In genomic region chr14:76761849-76762616, GRCh38 we compare ENCODE assay signal across 8 cellular contexts. TPM values are rescaled to one million over a fixed set of nuclear protein-coding genes. Genes with fewer than 3 reads are reported as not detected.
DNase-seq lines count a peak whose midpoint lies in the region; ATAC-seq and TF ChIP-seq lines count a peak whose summit lies in the region.

No MANE protein-coding gene starts in this region.

- intact Hi-C loops in Right ventricle myocardium superior (cut with DNase I), result loop anchor here (5.0 kb wide), 1 partner anchor 35 kb away; no protein-coding TSS in a partner anchor
- intact Hi-C loops in Right ventricle myocardium inferior (cut with DNase I), result loop anchor here (2.0 kb wide), 1 partner anchor 41 kb away; no protein-coding TSS in a partner anchor
- intact Hi-C loops in naive thymus-derived CD4-positive, alpha-beta T cell (cut with micrococcal nuclease), result loop anchor here (2.0 to 10.0 kb wide), 3 partner anchors 51 to 607 kb away; partner anchors contain the start of genes ANGEL1 (in 2 of the 2), CIPC (in 1 of the 2) and GPATCH2L (in 1 of the 2)

- POLR2A ChIA-PET in naive thymus-derived CD4-positive, alpha-beta T cell (lab: Charles Lee), result interaction anchor here (1.0 kb wide), 1 partner anchor 14 kb away, joined by 3 read pairs; no protein-coding TSS in a partner anchor

- peaks cover 22% of the 10 kb centered on the region for H3K36me3 Mint-ChIP-seq in endothelial cell (ENCODE audit: low read depth, unreplicated experiment)
- no peaks in the 10 kb centered on the region for H3K36me3 Mint-ChIP-seq in naive thymus-derived CD4-positive, alpha-beta T cell

- TF ChIP-seq CTCF in endothelial cell (IDR thresholded peaks at IDR 0.05; ENCODE audit: unreplicated experiment), result no peak

- H3K27ac Mint-ChIP-seq in endothelial cell (ENCODE audit: unreplicated experiment), result peak overlapping the region; percentile 48
- H3K27ac Mint-ChIP-seq in naive thymus-derived CD4-positive, alpha-beta T cell, result peak overlapping the region in 1 of 9 donors; percentile 44

- DNase-seq in Right ventricle myocardium superior (peak; percentile 40), Right ventricle myocardium inferior (ENCODE audit: missing footprints) (no peak), NT2/D1 (ENCODE audit: low read depth, low spot score) (no peak), endothelial cell (ENCODE audit: low spot score) (no peak), NCI-H2029 treated with DMSO at 0.1 percent for 48 hours (lab: John Stamatoyannopoulos, UW) (no peak), iPS-NIHi7 (ENCODE audit: extremely low spot score) (no peak)
- DNase-seq in naive thymus-derived CD4-positive, alpha-beta T cell, result no peak

- peaks cover 52% of the 10 kb centered on the region for H3K4me1 Mint-ChIP-seq in endothelial cell (ENCODE audit: unreplicated experiment)
- H3K4me1 Mint-ChIP-seq in naive thymus-derived CD4-positive, alpha-beta T cell, result peaks cover 5 to 25% (median 10%) of the 10 kb centered on the region in 7 donors

- ATAC-seq in Right ventricle myocardium superior (ENCODE audit: poor library complexity) (peak; percentile 46), Right ventricle myocardium inferior (no peak), HG03442 (IDR thresholded peaks at IDR 0.05; ENCODE audit: unreplicated experiment) (no peak)
- peak; percentile 70 for ATAC-seq in naive thymus-derived CD4-positive, alpha-beta T cell

- H3K27ac ChIP-seq in naive thymus-derived CD4-positive, alpha-beta T cell (ENCODE audit: low read depth, low read length), result no peak overlapping the region

- H3K9ac ChIP-seq in NT2/D1 (ENCODE audit: insufficient read length, low read depth), result peak overlapping the region; percentile 81

- no peaks in the 10 kb centered on the region for H3K9me3 Mint-ChIP-seq in endothelial cell (ENCODE audit: unreplicated experiment)
- no peaks in the 10 kb centered on the region for H3K9me3 Mint-ChIP-seq in naive thymus-derived CD4-positive, alpha-beta T cell

- no peaks in the 10 kb centered on the region for H3K36me3 ChIP-seq in NT2/D1 (ENCODE audit: insufficient read depth, insufficient read length, low read length)
- H3K36me3 ChIP-seq in naive thymus-derived CD4-positive, alpha-beta T cell (ENCODE audit: control insufficient read depth in 2 of 3, insufficient read depth in 3 of 3, low read length in 3 of 3), result no peaks in the 10 kb centered on the region

- peaks cover 15% of the 10 kb centered on the region for H3K27me3 Mint-ChIP-seq in endothelial cell (ENCODE audit: unreplicated experiment)
- peaks cover 0 to 64% (median 22%) of the 10 kb centered on the region in 5 donors for H3K27me3 Mint-ChIP-seq in naive thymus-derived CD4-positive, alpha-beta T cell

- no peaks in the 10 kb centered on the region for H3K4me1 ChIP-seq in NT2/D1 (ENCODE audit: insufficient read depth, insufficient read length)
- peaks cover 0 to 5% of the 10 kb centered on the region in 2 donors for H3K4me1 ChIP-seq in naive thymus-derived CD4-positive, alpha-beta T cell (ENCODE audit: control insufficient read depth in 2 of 2, insufficient read depth in 2 of 2, low read length in 2 of 2)

- CTCF ChIA-PET in naive thymus-derived CD4-positive, alpha-beta T cell (lab: Charles Lee), result no interaction called here

- peak overlapping the region; percentile 97 for H3K4me3 Mint-ChIP-seq in endothelial cell (ENCODE audit: unreplicated experiment)
- H3K4me3 Mint-ChIP-seq in naive thymus-derived CD4-positive, alpha-beta T cell, result peak overlapping the region; percentile 71 to 88 (median 82)

- H3K9me3 ChIP-seq in NT2/D1 (ENCODE audit: insufficient read depth, low read length), result no peaks in the 10 kb centered on the region
- no peaks in the 10 kb centered on the region for H3K9me3 ChIP-seq in naive thymus-derived CD4-positive, alpha-beta T cell (ENCODE audit: control insufficient read depth in 2 of 3, low read length in 3 of 3)

- peaks cover 41% of the 10 kb centered on the region for H3K27me3 ChIP-seq in NT2/D1 (ENCODE audit: insufficient read depth, insufficient read length)
- peaks cover 0 to 5% of the 10 kb centered on the region in 2 donors for H3K27me3 ChIP-seq in naive thymus-derived CD4-positive, alpha-beta T cell (ENCODE audit: control insufficient read depth in 2 of 2, insufficient read depth in 2 of 2, low read length in 2 of 2)

- H3K4me3 ChIP-seq in NT2/D1 (ENCODE audit: insufficient read length, low read depth), result peak overlapping the region; percentile 58
- H3K4me3 ChIP-seq in naive thymus-derived CD4-positive, alpha-beta T cell (ENCODE audit: low read length), result peak overlapping the region; percentile 61

RNA-seq across cellular contexts. Expression of gene VASH1, which starts 0.8 kb away (rescaled TPM):
- total RNA-seq in Right ventricle myocardium superior, result 14.3 TPM
- total RNA-seq in Right ventricle myocardium inferior, result 14.4 TPM
- total RNA-seq in endothelial cell (ENCODE audit: unreplicated experiment), result 166 TPM
- total RNA-seq in naive thymus-derived CD4-positive, alpha-beta T cell, result 10 to 100 TPM in 1 of 5 experiments, 1 to 10 TPM in 4; 1.1 to 18.2 (median 5.6) TPM
- polyA plus RNA-seq in naive thymus-derived CD4-positive, alpha-beta T cell, result under 1 TPM; 0.52 to 0.54 TPM

RNA-seq across cellular contexts. Expression of gene ANGEL1, which starts 50.6 kb away (rescaled TPM):
- total RNA-seq in Right ventricle myocardium superior, result 8.7 TPM
- 10.5 TPM for total RNA-seq in Right ventricle myocardium inferior
- 22.6 TPM for total RNA-seq in endothelial cell (ENCODE audit: unreplicated experiment)
- total RNA-seq in naive thymus-derived CD4-positive, alpha-beta T cell, result 10 to 100 TPM; 14.5 to 37.6 (median 19.9) TPM
- 10 to 100 TPM; 28.3 to 28.9 TPM for polyA plus RNA-seq in naive thymus-derived CD4-positive, alpha-beta T cell

Comparison
In these comparisons a context has a peak if more than half of its experiments do, and no peak if none do; other contexts are left out.
1. ATAC-seq: peak in Right ventricle myocardium superior (single experiment) and naive thymus-derived CD4-positive, alpha-beta T cell (single experiment); none in Right ventricle myocardium inferior (single experiment) and HG03442 (single experiment).